ENCODE assay signal across 8 cellular contexts in genomic region chr1:65003316-65003664, GRCh38. TPM values are rescaled to one million over a fixed set of nuclear protein-coding genes. Genes with fewer than 3 reads are reported as not detected.
DNase-seq lines count a peak whose midpoint lies in the region; ATAC-seq, FAIRE-seq and TF ChIP-seq lines count a peak whose summit lies in the region.

No MANE protein-coding gene starts in this region.

- no peak for FAIRE-seq in HepG2 (lab: Jason Lieb, UNC)

- ATAC-seq in activated CD8-positive, alpha-beta memory T cell treated with anti-CD3 and anti-CD28 coated beads, Interleukin-2, amount 10 ng/mL, durations not matched to agents 7 days and 5 days, result no peak
- ATAC-seq in body of pancreas (no peak), HepG2 (peak; percentile 50; the same call in 2 of the 3 replicates)

- peaks cover 5% of the 10 kb centered on the region for H3K9me3 Mint-ChIP-seq in activated CD8-positive, alpha-beta memory T cell treated with anti-CD3 and anti-CD28 coated beads, Interleukin-2, amount 10 ng/mL, durations not matched to agents 7 days and 5 days (ENCODE audit: low read depth)

- no TSS peak for BruUV-seq in HepG2 (replicated peaks; lab: Mats Ljungman, UMichigan)

- CTCF ChIA-PET in activated CD8-positive, alpha-beta memory T cell treated with anti-CD3 and anti-CD28 coated beads, Interleukin-2, amount 10 ng/mL, durations not matched to agents 7 days and 5 days (lab: Charles Lee), result interaction anchor here (1.0 to 2.0 kb wide), 6 partner anchors 9 to 72 kb away, joined by 3 to 8 read pairs (median 4); partner anchors contain the start of gene JAK1
- CTCF ChIA-PET in HepG2 (lab: Yijun Ruan, JAX; ENCODE audit: low intra/inter-chr PET ratio, low total read pairs), result no interaction called here

- in situ Hi-C loops in HepG2 (cut with HindIII; ENCODE audit: extremely low pct_ligation_motif_present, low pct_unique_long_range_greater_than_20kb), result no loop called here

- H3K4me3 ChIP-seq in body of pancreas (no peak overlapping the region), HepG2 (replicated peaks in 1 of 3; ENCODE audit: insufficient read depth in 1 of 3, low read depth in 2 of 3, low read length in 3 of 3) (peak overlapping the region; percentile 59 to 74 (median 61)), thymus (ENCODE audit: low read length) (peak overlapping the region; percentile 50)

- intact Hi-C loops in body of pancreas (cut with DNase I) (no loop called here), HepG2 (cut with micrococcal nuclease; ENCODE audit: unreplicated experiment) (loop anchor here (2.0 kb wide), 1 partner anchor 28 kb away; no protein-coding TSS in a partner anchor)

- POLR2A ChIA-PET in HepG2 (lab: Yijun Ruan, JAX), result no interaction called here

- H3K27ac ChIP-seq in body of pancreas (peak overlapping the region; percentile 81 to 94 (median 90)), HepG2 (ENCODE audit: extremely low read length, insufficient read depth, low read length) (no peak overlapping the region), thymus (ENCODE audit: low read depth) (peak overlapping the region; percentile 53)

- TF ChIP-seq EP300 in HepG2 (IDR thresholded peaks at IDR 0.05; ENCODE audit: low read depth in 2 of 2, low read length in 2 of 2) (no peak), HepG2 (CRISPR knock-in tag; IDR thresholded peaks at IDR 0.05; ENCODE audit: borderline replicate concordance) (no peak)

- no peaks in the 10 kb centered on the region for H3K27me3 ChIP-seq in body of pancreas
- H3K27me3 ChIP-seq in HepG2 (ENCODE audit: control insufficient read depth in 1 of 2, insufficient read depth in 2 of 2, low read length in 2 of 2), result peaks cover 3 to 26% of the 10 kb centered on the region in 2 experiments
- peaks cover 4% of the 10 kb centered on the region for H3K27me3 ChIP-seq in thymus (ENCODE audit: control insufficient read depth, insufficient read depth)

- no peak overlapping the region for H3K27ac Mint-ChIP-seq in activated CD8-positive, alpha-beta memory T cell treated with anti-CD3 and anti-CD28 coated beads, Interleukin-2, amount 10 ng/mL, durations not matched to agents 7 days and 5 days

- peaks cover 9% of the 10 kb centered on the region for H3K36me3 Mint-ChIP-seq in activated CD8-positive, alpha-beta memory T cell treated with anti-CD3 and anti-CD28 coated beads, Interleukin-2, amount 10 ng/mL, durations not matched to agents 7 days and 5 days

- TF ChIP-seq CTCF in body of pancreas (IDR thresholded peaks at IDR 0.05) (no peak), HepG2 (CRISPR knock-in tag; IDR thresholded peaks at IDR 0.05) (no peak)

- H3K9me3 ChIP-seq in body of pancreas, result no peaks in the 10 kb centered on the region
- H3K9me3 ChIP-seq in HepG2 (ENCODE audit: low read length), result no peaks in the 10 kb centered on the region
- no peaks in the 10 kb centered on the region for H3K9me3 ChIP-seq in thymus (ENCODE audit: control insufficient read depth)

- 6 to 7% methylated on average over 11 of the region's 11 CpGs for WGBS in body of pancreas, 2 donors
- WGBS in HepG2 (ENCODE audit: low lambda C conversion rate), result 5% methylated on average over 11 of the region's 11 CpGs
- 21% methylated on average over 11 of the region's 11 CpGs for WGBS in thymus

- H3K4me1 ChIP-seq in body of pancreas (peaks cover 5% of the 10 kb centered on the region), HepG2 (ENCODE audit: insufficient read depth, low read length) (peaks cover 20% of the 10 kb centered on the region), thymus (ENCODE audit: control insufficient read depth, insufficient read depth, low read length) (peaks cover 7% of the 10 kb centered on the region)

- TF ChIP-seq RAD21 in HepG2 (CRISPR knock-in tag; IDR thresholded peaks at IDR 0.05), result no peak

- H3K36me3 ChIP-seq in body of pancreas (replicated peaks in 1 of 2; ENCODE audit: insufficient read depth in 1 of 2, low read depth in 2 of 2), result no peaks in the 10 kb centered on the region
- no peaks in the 10 kb centered on the region for H3K36me3 ChIP-seq in HepG2 (replicated peaks in 1 of 2; ENCODE audit: control insufficient read depth in 1 of 2, insufficient read depth in 2 of 2, low read length in 2 of 2)
- H3K36me3 ChIP-seq in thymus (ENCODE audit: control insufficient read depth, insufficient read depth), result no peaks in the 10 kb centered on the region

- no peak for DNase-seq in activated CD8-positive, alpha-beta memory T cell treated with anti-CD3 and anti-CD28 coated beads, Interleukin-2, amount 10 ng/mL, durations not matched to agents 7 days and 5 days
- no peak for DNase-seq in activated CD8-positive, alpha-beta memory T cell treated with anti-CD3 and anti-CD28 coated beads for 24 hours
- DNase-seq in body of pancreas (no peak), HepG2 (ENCODE audit: low spot score) (no peak), SK-N-DZ (ENCODE audit: low spot score) (no peak), NCI-H2171 (lab: John Stamatoyannopoulos, UW) (no peak), activated gamma-delta T cell treated with Interleukin-2 at 50 U/mL for 16 hours (no peak)

- H3K27me3 Mint-ChIP-seq in activated CD8-positive, alpha-beta memory T cell treated with anti-CD3 and anti-CD28 coated beads, Interleukin-2, amount 10 ng/mL, durations not matched to agents 7 days and 5 days, result peaks cover 27% of the 10 kb centered on the region

- H2AFZ ChIP-seq in HepG2 (ENCODE audit: low read length), result no peak overlapping the region

- TF ChIP-seq POLR2A in body of pancreas (IDR thresholded peaks at IDR 0.05) (no peak), HepG2 (IDR thresholded peaks at IDR 0.05; ENCODE audit: insufficient read depth in 1 of 2, low read depth in 2 of 2, low read length in 2 of 2) (no peak)

- no peaks in the 10 kb centered on the region for H4K20me1 ChIP-seq in HepG2 (ENCODE audit: insufficient read depth, low read length)

- H3K4me1 Mint-ChIP-seq in activated CD8-positive, alpha-beta memory T cell treated with anti-CD3 and anti-CD28 coated beads, Interleukin-2, amount 10 ng/mL, durations not matched to agents 7 days and 5 days, result peaks cover 27% of the 10 kb centered on the region

- H3K79me2 ChIP-seq in HepG2 (ENCODE audit: insufficient read depth, low read length), result no peaks in the 10 kb centered on the region

- H3K9ac ChIP-seq in HepG2 (ENCODE audit: insufficient read depth, low read depth, low read length), result no peak overlapping the region

- H3K4me2 ChIP-seq in HepG2 (ENCODE audit: low read depth, low read length), result peak overlapping the region; percentile 84

- peak overlapping the region; percentile 61 for H3K4me3 Mint-ChIP-seq in activated CD8-positive, alpha-beta memory T cell treated with anti-CD3 and anti-CD28 coated beads, Interleukin-2, amount 10 ng/mL, durations not matched to agents 7 days and 5 days

TF ChIP-seq in HepG2, 621 proteins besides CTCF, POLR2A, EP300 and RAD21:
- TF ChIP-seq CBX2 (IDR thresholded peaks at IDR 0.05; ENCODE audit: low read depth, low read length), result peak; percentile 95
- TF ChIP-seq CBX2 (CRISPR knock-in tag; IDR thresholded peaks at IDR 0.05; ENCODE audit: low read depth), result no peak
- no peak for TF ChIP-seq ATF7 (IDR thresholded peaks at IDR 0.05)
- TF ChIP-seq ATF7 (CRISPR knock-in tag; IDR thresholded peaks at IDR 0.05), result no peak
- no peak for TF ChIP-seq FOXA3 (CRISPR knock-in tag; IDR thresholded peaks at IDR 0.05)
- no peak for TF ChIP-seq ZBTB2 (CRISPR knock-in tag; IDR thresholded peaks at IDR 0.05; ENCODE audit: low read depth)
- TF ChIP-seq BRD4 (CRISPR knock-in tag; IDR thresholded peaks at IDR 0.05), result no peak
- TF ChIP-seq ZNF496 (CRISPR knock-in tag; IDR thresholded peaks at IDR 0.05; ENCODE audit: insufficient replicate concordance), result no peak

RNA-seq across cellular contexts. Expression of gene JAK1, which starts 36.9 kb away (rescaled TPM):
- 100 to 1,000 TPM; 166 to 173 TPM for total RNA-seq in activated CD8-positive, alpha-beta memory T cell treated with anti-CD3 and anti-CD28 coated beads, Interleukin-2, amount 10 ng/mL, durations not matched to agents 7 days and 5 days
- total RNA-seq in body of pancreas (100 to 1,000 TPM; 106 to 136 TPM), HepG2 (2016; rRNA removed; fragmentation: Illumina TruSeq; extraction: Trizol) (42.4 and 56.1 TPM in 2 replicates)
- total RNA-seq in HepG2 (2016; cell fraction: cytosol; rRNA removed; fragmentation: Illumina TruSeq; extraction: Trizol; ENCODE audit: low read depth), result 2.9 and 4.1 TPM in 2 replicates
- total RNA-seq in HepG2 (2016; cell fraction: insoluble cytoplasmic fraction; rRNA removed; fragmentation: Illumina TruSeq; extraction: Trizol), result 41.5 and 53.4 TPM in 2 replicates
- total RNA-seq in HepG2 (2016; cell fraction: membrane; rRNA removed; fragmentation: Illumina TruSeq; extraction: Trizol), result 15.3 and 15.6 TPM in 2 replicates
- 33.8 and 39.0 TPM in 2 replicates for total RNA-seq in HepG2 (2016; cell fraction: nucleus; rRNA removed; fragmentation: Illumina TruSeq; extraction: Trizol)
- polyA plus RNA-seq in HepG2 (2011; rRNA removed) (23.9 and 24.5 TPM in 2 replicates), thymus (101 TPM)
- polyA plus RNA-seq in HepG2 (2011; cell fraction: cytosol; rRNA removed), result 18.5 and 23.4 TPM in 2 replicates
- 36.4 and 45.4 TPM in 2 replicates for polyA plus RNA-seq in HepG2 (2011; cell fraction: nucleus; rRNA removed)
- 29.6 and 32.4 TPM in 2 replicates for polyA plus RNA-seq in HepG2 (2012)
- 1.1 and 1.5 TPM in 2 replicates for polyA plus RNA-seq in HepG2 (2016; cell fraction: cytosol; fragmentation: Illumina TruSeq; extraction: Trizol; ENCODE audit: low read depth)
- polyA plus RNA-seq in HepG2 (2016; cell fraction: insoluble cytoplasmic fraction; fragmentation: Illumina TruSeq; extraction: Trizol; ENCODE audit: low read depth), result 43.4 and 45.7 TPM in 2 replicates
- 6.5 and 6.8 TPM in 2 replicates for polyA plus RNA-seq in HepG2 (2016; cell fraction: membrane; fragmentation: Illumina TruSeq; extraction: Trizol; ENCODE audit: low read depth)
- polyA plus RNA-seq in HepG2 (2016; cell fraction: nucleus; fragmentation: Illumina TruSeq; extraction: Trizol; ENCODE audit: insufficient read depth, low read depth), result 26.3 and 30.9 TPM in 2 replicates
- polyA minus RNA-seq in HepG2 (2011; rRNA and poly(A)+ RNA removed; ENCODE audit: low replicate concordance), result 45.7 and 51.7 TPM in 2 replicates
- 37.3 and 37.5 TPM in 2 replicates for polyA minus RNA-seq in HepG2 (2011; cell fraction: cytosol; rRNA and poly(A)+ RNA removed)
- polyA minus RNA-seq in HepG2 (2011; cell fraction: nucleus; rRNA and poly(A)+ RNA removed), result 70.8 and 76.0 TPM in 2 replicates
- 12.5 and 14.3 TPM in 2 replicates for polyA plus RNA-seq in SK-N-DZ (2014; cell fraction: cytosol; rRNA removed)
- 8.6 and 11.8 TPM in 2 replicates for polyA plus RNA-seq in SK-N-DZ (2014; cell fraction: nucleus; rRNA removed)

Comparison
In these comparisons a context has a peak if more than half of its experiments do, and no peak if none do; other contexts are left out.
1. H3K4me3 ChIP-seq: peak in HepG2 (3 of 3) and thymus (single experiment); none in body of pancreas (0 of 2).